ENCODE assay signal across 28 cellular contexts in genomic region chr13:39875111-39875510, GRCh38.
DNase-seq lines count a peak whose midpoint lies in the region; ATAC-seq, FAIRE-seq and TF ChIP-seq lines count a peak whose summit lies in the region.
"Had no signal": no experiment of that assay in that cellular context is flagged by ENCODE, and none has a peak within 500 bp of the region (broad histone marks: within the 10 kb centered on the region; RNA-seq: fewer than 3 reads in every experiment).

No MANE protein-coding gene starts in this region.

- no peaks in the 10 kb centered on the region for H3K36me3 ChIP-seq in endothelial cell of umbilical vein (ENCODE audit: control insufficient read depth in 2 of 2, extremely low read depth in 1 of 2, insufficient read depth in 2 of 2, low read length in 2 of 2)
- no peaks in the 10 kb centered on the region for H3K36me3 ChIP-seq in small intestine (ENCODE audit: control insufficient read depth in 2 of 2, insufficient read depth in 2 of 2, low read length in 2 of 2)
- H3K36me3 ChIP-seq: sigmoid colon, SJSA1 had no signal

- H3K27me3 Mint-ChIP-seq in type B pancreatic cell, result no peaks in the 10 kb centered on the region
- H3K27me3 Mint-ChIP-seq: activated CD4-positive, alpha-beta T cell treated with anti-CD3 and anti-CD28 coated beads, Interleukin-2, amount 10 ng/mL, durations not matched to agents 7 days and 5 days had no signal

- H3K9me3 ChIP-seq in endothelial cell of umbilical vein (replicated peaks; ENCODE audit: control insufficient read depth, insufficient read depth, low read length), result no peaks in the 10 kb centered on the region
- H3K9me3 ChIP-seq in right cardiac atrium (ENCODE audit: control insufficient read depth, low read length), result no peaks in the 10 kb centered on the region
- H3K9me3 ChIP-seq in small intestine (ENCODE audit: control insufficient read depth, low read depth), result no peaks in the 10 kb centered on the region
- H3K9me3 ChIP-seq: sigmoid colon, SJSA1 had no signal

- no peaks in the 10 kb centered on the region for H3K9me3 Mint-ChIP-seq in type B pancreatic cell
- H3K9me3 Mint-ChIP-seq: activated CD4-positive, alpha-beta T cell treated with anti-CD3 and anti-CD28 coated beads, Interleukin-2, amount 10 ng/mL, durations not matched to agents 7 days and 5 days; activated naive CD4-positive, alpha-beta T cell treated with anti-CD3 and anti-CD28 coated beads, Interleukin-2, amount 50 U/mL, for 24 hours; natural killer cell had no signal

- H3K4me2 ChIP-seq in endothelial cell of umbilical vein (ENCODE audit: insufficient read depth, low read length), result peak overlapping the region; percentile 52
- H3K4me2 ChIP-seq: KMS-11 had no signal

- H2AFZ ChIP-seq in endothelial cell of umbilical vein (ENCODE audit: low read depth, low read length), result peak overlapping the region; percentile 66

- no peak overlapping the region for H3K4me3 ChIP-seq in endothelial cell of umbilical vein (replicated peaks in 1 of 3; ENCODE audit: insufficient read depth in 1 of 3, low read depth in 1 of 3, low read length in 3 of 3)
- H3K4me3 ChIP-seq in right cardiac atrium (ENCODE audit: low read length), result no peak overlapping the region
- H3K4me3 ChIP-seq in small intestine (ENCODE audit: low read depth in 1 of 2, low read length in 2 of 2), result no peak overlapping the region
- H3K4me3 ChIP-seq: sigmoid colon, SJSA1 had no signal

- intact Hi-C loops in endothelial cell of umbilical vein (cut with micrococcal nuclease) (loop anchor here (1.0 to 10.0 kb wide), 9 partner anchors 11 to 900 kb away; partner anchors contain the start of gene MRPS31), right cardiac atrium (cut with DNase I) (loop anchor here in 1 of 4 donors (10.0 kb wide), 1 partner anchor 90 kb away; no protein-coding TSS in a partner anchor)

- FAIRE-seq in endothelial cell of umbilical vein (lab: Jason Lieb, UNC) (no peak), small intestine (lab: Jason Lieb, UNC) (no peak)
- FAIRE-seq: HTR-8/SVneo had no signal

- no peaks in the 10 kb centered on the region for H3K36me3 Mint-ChIP-seq in type B pancreatic cell
- H3K36me3 Mint-ChIP-seq: activated CD8-positive, alpha-beta memory T cell treated with anti-CD3 and anti-CD28 coated beads, Interleukin-2, amount 10 ng/mL, durations not matched to agents 7 days and 5 days; natural killer cell had no signal

- no peak overlapping the region for H3K4me3 Mint-ChIP-seq in type B pancreatic cell
- H3K4me3 Mint-ChIP-seq: activated CD4-positive, alpha-beta T cell treated with anti-CD3 and anti-CD28 coated beads, Interleukin-2, amount 10 ng/mL, durations not matched to agents 7 days and 5 days; activated CD8-positive, alpha-beta memory T cell treated with anti-CD3 and anti-CD28 coated beads, Interleukin-2, amount 10 ng/mL, durations not matched to agents 7 days and 5 days; activated naive CD4-positive, alpha-beta T cell treated with anti-CD3 and anti-CD28 coated beads, Interleukin-2, amount 50 U/mL, for 24 hours; natural killer cell had no signal

- no peak for TF ChIP-seq POLR2A in endothelial cell of umbilical vein (IDR thresholded peaks at IDR 0.05; ENCODE audit: low read depth, low read length)

- dilution Hi-C loops in endothelial cell of umbilical vein (cut with MboI; ENCODE audit: extremely low pct_ligation_motif_present, low sequenced_read_pairs), result no loop called here

- POLR2A ChIA-PET in endothelial cell of umbilical vein (lab: Charles Lee), result interaction anchor here (1.0 kb wide), 1 partner anchor 319 kb away, joined by 3 read pairs; no protein-coding TSS in a partner anchor

- H4K20me1 ChIP-seq in endothelial cell of umbilical vein (replicated peaks; ENCODE audit: control insufficient read depth, extremely low read depth, insufficient read depth, low read length), result no peaks in the 10 kb centered on the region

- H3K4me1 Mint-ChIP-seq in type B pancreatic cell (ENCODE audit: unreplicated experiment), result peaks cover 12% of the 10 kb centered on the region
- H3K4me1 Mint-ChIP-seq: activated CD4-positive, alpha-beta T cell treated with anti-CD3 and anti-CD28 coated beads, Interleukin-2, amount 10 ng/mL, durations not matched to agents 7 days and 5 days; activated CD8-positive, alpha-beta memory T cell treated with anti-CD3 and anti-CD28 coated beads, Interleukin-2, amount 10 ng/mL, durations not matched to agents 7 days and 5 days; natural killer cell had no signal

- CTCF ChIA-PET in endothelial cell of umbilical vein (lab: Charles Lee), result interaction anchor here (1.2 to 2.0 kb wide), 3 partner anchors 9 to 92 kb away, joined by 4 to 10 read pairs (median 4); no protein-coding TSS in a partner anchor

- peak; percentile 9 to 28 for ATAC-seq in right cardiac atrium
- no peak for ATAC-seq in HG03469 (IDR thresholded peaks at IDR 0.05; ENCODE audit: unreplicated experiment)
- ATAC-seq: activated CD8-positive, alpha-beta memory T cell treated with anti-CD3 and anti-CD28 coated beads, Interleukin-2, amount 10 ng/mL, durations not matched to agents 7 days and 5 days; left colon; natural killer cell had no signal

- BruUV-seq in endothelial cell of umbilical vein (replicated peaks; lab: Mats Ljungman, UMichigan), result no TSS peak

- peak overlapping the region; percentile 38 for H3K9ac ChIP-seq in endothelial cell of umbilical vein (replicated peaks; ENCODE audit: extremely low read depth, insufficient read depth, low read length)
- H3K9ac ChIP-seq: KMS-11 had no signal

- H3K27me3 ChIP-seq in endothelial cell of umbilical vein (ENCODE audit: control insufficient read depth in 2 of 2, insufficient read depth in 2 of 2, low read length in 2 of 2) (no peaks in the 10 kb centered on the region), right cardiac atrium (ENCODE audit: control insufficient read depth, insufficient read depth) (no peaks in the 10 kb centered on the region), small intestine (ENCODE audit: control insufficient read depth in 2 of 2, insufficient read depth in 2 of 2, low read length in 2 of 2) (no peaks in the 10 kb centered on the region)
- H3K27me3 ChIP-seq: SJSA1 had no signal

- TF ChIP-seq CTCF in endothelial cell of umbilical vein (IDR thresholded peaks at IDR 0.05; ENCODE audit: extremely low read depth in 1 of 2, insufficient read depth in 1 of 2, low read depth in 1 of 2, low read length in 2 of 2) (no peak), type B pancreatic cell (conservative IDR thresholded peaks at IDR 0.05) (no peak)

- H3K4me1 ChIP-seq in endothelial cell of umbilical vein (ENCODE audit: control insufficient read depth, extremely low read depth, insufficient read depth, low read length) (peaks cover 59% of the 10 kb centered on the region), right cardiac atrium (ENCODE audit: control insufficient read depth, insufficient read depth, low read length) (peaks cover 8% of the 10 kb centered on the region), small intestine (ENCODE audit: control insufficient read depth in 2 of 2, insufficient read depth in 1 of 2, low read depth in 1 of 2, low read length in 1 of 2) (no peaks in the 10 kb centered on the region)

- 68% methylated on average over 1 of the region's 1 CpG for WGBS in right cardiac atrium
- WGBS in small intestine, 3 donors, result 79 to 85% (median 80%) methylated on average over 1 of the region's 1 CpG

- peak; percentile 30 for DNase-seq in AG08395 (ENCODE audit: low spot score)
- DNase-seq in NCI-H446 treated with DMSO at 0.1 percent for 48 hours (lab: John Stamatoyannopoulos, UW), result peak; percentile 57
- DNase-seq in endothelial cell of umbilical vein (ENCODE audit: low read depth, low spot score), result no peak
- no peak for DNase-seq in right cardiac atrium
- no peak for DNase-seq in small intestine
- DNase-seq in COLO829 (ENCODE audit: low spot score), result no peak
- DNase-seq in type B pancreatic cell (ENCODE audit: extremely low spot score, unreplicated experiment), result no peak
- DNase-seq: ACHN; activated CD4-positive, alpha-beta T cell treated with anti-CD3 and anti-CD28 coated beads, Interleukin-2, amount 10 ng/mL, durations not matched to agents 7 days and 5 days; activated CD8-positive, alpha-beta memory T cell treated with anti-CD3 and anti-CD28 coated beads, Interleukin-2, amount 10 ng/mL, durations not matched to agents 7 days and 5 days; effector CD4-positive, alpha-beta T cell; GDM1; left colon; midbrain; MV-4-11; natural killer cell; NCI-H187 treated with DMSO at 0.1 percent for 48 hours; NCI-H2227 treated with DMSO at 0.1 percent for 48 hours; OCI-M1; sigmoid colon; substantia nigra; T-helper 2 cell had no signal

- no peaks in the 10 kb centered on the region for H3K79me2 ChIP-seq in endothelial cell of umbilical vein (ENCODE audit: control insufficient read depth, insufficient read depth, low read length)

- H3K27ac ChIP-seq in endothelial cell of umbilical vein (ENCODE audit: insufficient read depth, low read depth, low read length) (peak overlapping the region; percentile 98), right cardiac atrium (ENCODE audit: low read length) (peak overlapping the region; percentile 85), small intestine (ENCODE audit: low read depth in 1 of 2, low read length in 1 of 2) (no peak overlapping the region)
- H3K27ac ChIP-seq: C4-2B, KMS-11, SJSA1 had no signal

- H3K9me1 ChIP-seq in endothelial cell of umbilical vein (replicated peaks; ENCODE audit: control insufficient read depth, extremely low read depth, insufficient read depth, low read length), result no peaks in the 10 kb centered on the region

- no peak overlapping the region for H3K27ac Mint-ChIP-seq in type B pancreatic cell
- H3K27ac Mint-ChIP-seq: activated CD4-positive, alpha-beta T cell treated with anti-CD3 and anti-CD28 coated beads, Interleukin-2, amount 10 ng/mL, durations not matched to agents 7 days and 5 days; activated CD8-positive, alpha-beta memory T cell treated with anti-CD3 and anti-CD28 coated beads, Interleukin-2, amount 10 ng/mL, durations not matched to agents 7 days and 5 days; activated naive CD4-positive, alpha-beta T cell treated with anti-CD3 and anti-CD28 coated beads, Interleukin-2, amount 50 U/mL, for 24 hours; natural killer cell had no signal

TF ChIP-seq in endothelial cell of umbilical vein, 7 proteins besides CTCF, POLR2A, EP300 and RAD21:
- TF ChIP-seq POLR2AphosphoS5 (IDR thresholded peaks at IDR 0.05; ENCODE audit: insufficient read depth, low read depth, low read length), result no peak
- no peak for TF ChIP-seq JUN (IDR thresholded peaks at IDR 0.05; ENCODE audit: borderline replicate concordance, insufficient read depth, insufficient read length, low read depth)
- TF ChIP-seq MYC (IDR thresholded peaks at IDR 0.05; ENCODE audit: low read depth, low read length), result no peak
- no peak for TF ChIP-seq EZH2 (IDR thresholded peaks at IDR 0.05; ENCODE audit: borderline replicate concordance, low read depth, low read length, severe bottlenecking)
- no peak for TF ChIP-seq MAX (IDR thresholded peaks at IDR 0.05; ENCODE audit: insufficient read depth, insufficient read length)
- no peak for TF ChIP-seq GATA2 (IDR thresholded peaks at IDR 0.05; ENCODE audit: insufficient read depth, insufficient read length, low read depth, low read length)
- no peak for TF ChIP-seq FOS (IDR thresholded peaks at IDR 0.05; ENCODE audit: borderline replicate concordance, insufficient read depth, low read length)

Comparison
In these comparisons a context has a peak if more than half of its experiments do, and no peak if none do; other contexts are left out.
1. DNase-seq: peak in AG08395 (single experiment) and NCI-H446 treated with DMSO at 0.1 percent for 48 hours (single experiment); none in endothelial cell of umbilical vein (single experiment), right cardiac atrium (0 of 3), small intestine (single experiment), COLO829 (single experiment) and type B pancreatic cell (single experiment).
2. H3K27ac ChIP-seq: peak in endothelial cell of umbilical vein (single experiment) and right cardiac atrium (single experiment); none in small intestine (0 of 2).